ENCODE assay signal across 23 cellular contexts in genomic region chr2:25592766-25593292, GRCh38.
A peak's percentile ranks its signal among the peaks of the same experiment; 100 is the strongest.
DNase-seq lines count a peak whose midpoint lies in the region; ATAC-seq, FAIRE-seq and TF ChIP-seq lines count a peak whose summit lies in the region.
"Had no signal": no experiment of that assay in that cellular context is flagged by ENCODE, and none has a peak within 500 bp of the region (broad histone marks: within the 10 kb centered on the region; RNA-seq: fewer than 3 reads in every experiment).

No MANE protein-coding gene starts in this region.

- H3K4me1 ChIP-seq in CD4-positive, CD25-positive, alpha-beta regulatory T cell (ENCODE audit: control insufficient read depth, insufficient read depth, low read length, poor library complexity, severe bottlenecking) = peaks cover 16% of the 10 kb centered on the region
- H3K4me1 ChIP-seq: tibial nerve had no signal

- peak; percentile 5 for FAIRE-seq in GM12891 (lab: Jason Lieb, UNC)
- FAIRE-seq: keratinocyte had no signal

- no peak for TF ChIP-seq POLR2A in GM12891 (IDR thresholded peaks at IDR 0.05; ENCODE audit: low read depth, low read length)

- in situ Hi-C loops in KBM-7 (cut with MboI; ENCODE audit: low pct_unique_long_range_greater_than_20kb, low sequenced_read_pairs) = no loop called here

- H3K27ac ChIP-seq in CD4-positive, CD25-positive, alpha-beta regulatory T cell (ENCODE audit: insufficient read depth, low read length, poor library complexity, severe bottlenecking) = peak overlapping the region; percentile 67
- H3K27ac ChIP-seq: foreskin keratinocyte, tibial nerve, WERI-Rb-1 had no signal

- no peaks in the 10 kb centered on the region for H3K9me3 ChIP-seq in CD4-positive, CD25-positive, alpha-beta regulatory T cell (ENCODE audit: control insufficient read depth in 2 of 2, low read length in 2 of 2)
- H3K9me3 ChIP-seq: tibial nerve had no signal

- H3K27me3 Mint-ChIP-seq in CD4-positive, CD25-positive, alpha-beta regulatory T cell = no peaks in the 10 kb centered on the region
- no peaks in the 10 kb centered on the region for H3K27me3 Mint-ChIP-seq in activated T-helper 17 cell treated with anti-CD3 and anti-CD28 coated beads, Interleukin-2, amount 50 U/mL, for 72 hours
- H3K27me3 Mint-ChIP-seq in immature natural killer cell (ENCODE audit: low read depth in 3 of 3) = peaks cover 0 to 3% (median 2%) of the 10 kb centered on the region in 3 donors
- H3K27me3 Mint-ChIP-seq: dendritic cell treated with granulocyte-macrophage colony-stimulating factor and Interleukin-4, amounts not matched to agents 40 ng/mL and 50 ng/mL, for 4 days had no signal

- H3K27ac Mint-ChIP-seq in CD4-positive, CD25-positive, alpha-beta regulatory T cell = peak overlapping the region; percentile 16 to 80 (median 69)
- peak overlapping the region; percentile 38 for H3K27ac Mint-ChIP-seq in activated T-helper 17 cell treated with anti-CD3 and anti-CD28 coated beads, Interleukin-2, amount 50 U/mL, for 72 hours
- H3K27ac Mint-ChIP-seq in immature natural killer cell = peak overlapping the region in 2 of 6 donors; percentile 49 to 76
- H3K27ac Mint-ChIP-seq: dendritic cell treated with granulocyte-macrophage colony-stimulating factor and Interleukin-4, amounts not matched to agents 40 ng/mL and 50 ng/mL, for 4 days had no signal

- H3K9me3 Mint-ChIP-seq in CD4-positive, CD25-positive, alpha-beta regulatory T cell = no peaks in the 10 kb centered on the region
- no peaks in the 10 kb centered on the region for H3K9me3 Mint-ChIP-seq in activated T-helper 17 cell treated with anti-CD3 and anti-CD28 coated beads, Interleukin-2, amount 50 U/mL, for 72 hours
- H3K9me3 Mint-ChIP-seq in immature natural killer cell = no peaks in the 10 kb centered on the region
- H3K9me3 Mint-ChIP-seq: CD8-positive, alpha-beta T cell; dendritic cell treated with granulocyte-macrophage colony-stimulating factor and Interleukin-4, amounts not matched to agents 40 ng/mL and 50 ng/mL, for 4 days had no signal

- H3K36me3 ChIP-seq in CD4-positive, CD25-positive, alpha-beta regulatory T cell (ENCODE audit: control insufficient read depth, insufficient read depth, low read length) = peaks cover 3% of the 10 kb centered on the region
- H3K36me3 ChIP-seq: WERI-Rb-1 had no signal

- no peak for ATAC-seq in CD4-positive, CD25-positive, alpha-beta regulatory T cell (ENCODE audit: low read depth in 2 of 2)
- ATAC-seq in activated T-helper 17 cell treated with anti-CD3 and anti-CD28 coated beads, Interleukin-2, amount 50 U/mL, for 72 hours (replicated peaks) = no peak
- ATAC-seq: foreskin keratinocyte had no signal

- peaks cover 11 to 34% (median 22%) of the 10 kb centered on the region in 4 donors for H3K4me1 Mint-ChIP-seq in CD4-positive, CD25-positive, alpha-beta regulatory T cell
- peaks cover 11% of the 10 kb centered on the region for H3K4me1 Mint-ChIP-seq in activated T-helper 17 cell treated with anti-CD3 and anti-CD28 coated beads, Interleukin-2, amount 50 U/mL, for 72 hours
- H3K4me1 Mint-ChIP-seq in immature natural killer cell = peaks cover 17 to 20% of the 10 kb centered on the region in 2 donors

- H3K36me3 Mint-ChIP-seq in CD4-positive, CD25-positive, alpha-beta regulatory T cell = peaks cover 10% of the 10 kb centered on the region
- H3K36me3 Mint-ChIP-seq in activated T-helper 17 cell treated with anti-CD3 and anti-CD28 coated beads, Interleukin-2, amount 50 U/mL, for 72 hours (ENCODE audit: low read depth) = no peaks in the 10 kb centered on the region
- H3K36me3 Mint-ChIP-seq in immature natural killer cell = peaks cover 0 to 4% (median 0%) of the 10 kb centered on the region in 3 donors

- H3K4me3 Mint-ChIP-seq in CD4-positive, CD25-positive, alpha-beta regulatory T cell = peak overlapping the region in 3 of 4 donors; percentile 28 to 65 (median 33)
- H3K4me3 Mint-ChIP-seq in activated T-helper 17 cell treated with anti-CD3 and anti-CD28 coated beads, Interleukin-2, amount 50 U/mL, for 72 hours = peak overlapping the region; percentile 28
- no peak overlapping the region for H3K4me3 Mint-ChIP-seq in immature natural killer cell
- H3K4me3 Mint-ChIP-seq: dendritic cell treated with granulocyte-macrophage colony-stimulating factor and Interleukin-4, amounts not matched to agents 40 ng/mL and 50 ng/mL, for 4 days had no signal

- peak overlapping the region; percentile 73 for H3K4me3 ChIP-seq in CD4-positive, CD25-positive, alpha-beta regulatory T cell (ENCODE audit: low read depth, low read length)
- H3K4me3 ChIP-seq: tibial nerve had no signal

- no peaks in the 10 kb centered on the region for H3K27me3 ChIP-seq in CD4-positive, CD25-positive, alpha-beta regulatory T cell (ENCODE audit: control insufficient read depth, insufficient read depth, low read length)
- H3K27me3 ChIP-seq: foreskin keratinocyte, tibial nerve had no signal

- DNase-seq in CD4-positive, CD25-positive, alpha-beta regulatory T cell = no peak
- DNase-seq in GM12891 (ENCODE audit: insufficient read length, low spot score) = no peak
- peak; percentile 59 for DNase-seq in medulla oblongata (ENCODE audit: extremely low spot score)
- DNase-seq in mesenteric fat pad (ENCODE audit: low spot score) = no peak
- DNase-seq in KBM-7 = no peak
- no peak for DNase-seq in cerebellum (ENCODE audit: low spot score)
- no peak for DNase-seq in immature natural killer cell
- DNase-seq: activated CD4-positive, alpha-beta T cell treated with anti-CD3 and anti-CD28 coated beads, Interleukin-2, amount 50 U/mL, for 1 hour; activated gamma-delta T cell treated with Interleukin-2 at 50 U/mL for 16 hours; activated T-cell treated with anti-CD3 and anti-CD28 coated beads for 4 hours; CD8-positive, alpha-beta T cell; foreskin keratinocyte; GDM1; mammary epithelial cell; NCI-H2171; NCI-H69; stimulated activated CD4-positive, alpha-beta T cell treated with anti-CD3 and anti-CD28 coated beads, Interleukin-4, amount 100 ng/mL, for 1 hour; T-helper 1 cell; WERI-Rb-1 had no signal

TF ChIP-seq in GM12891, 5 proteins besides CTCF, POLR2A, EP300 and RAD21:
- TF ChIP-seq SPI1 (IDR thresholded peaks at IDR 0.05; ENCODE audit: low read depth, low read length) (no peak), POU2F2 (IDR thresholded peaks at IDR 0.05; ENCODE audit: low read depth, low read length) (no peak), TAF1 (IDR thresholded peaks at IDR 0.05; ENCODE audit: low read depth, low read length) (no peak), PAX5 (IDR thresholded peaks at IDR 0.05; ENCODE audit: insufficient read depth, low read length, severe bottlenecking) (no peak), POLR2AphosphoS5 (IDR thresholded peaks at IDR 0.05; ENCODE audit: low read depth, low read length) (no peak)

Comparison
In these comparisons a context has a peak if more than half of its experiments do, and no peak if none do; other contexts are left out.
1. H3K4me3 Mint-ChIP-seq: peak in CD4-positive, CD25-positive, alpha-beta regulatory T cell (3 of 4) and activated T-helper 17 cell treated with anti-CD3 and anti-CD28 coated beads, Interleukin-2, amount 50 U/mL, for 72 hours (single experiment); none in immature natural killer cell (0 of 5).